13 cellular contexts compared by ENCODE assay signal in the genomic region with DNA sequence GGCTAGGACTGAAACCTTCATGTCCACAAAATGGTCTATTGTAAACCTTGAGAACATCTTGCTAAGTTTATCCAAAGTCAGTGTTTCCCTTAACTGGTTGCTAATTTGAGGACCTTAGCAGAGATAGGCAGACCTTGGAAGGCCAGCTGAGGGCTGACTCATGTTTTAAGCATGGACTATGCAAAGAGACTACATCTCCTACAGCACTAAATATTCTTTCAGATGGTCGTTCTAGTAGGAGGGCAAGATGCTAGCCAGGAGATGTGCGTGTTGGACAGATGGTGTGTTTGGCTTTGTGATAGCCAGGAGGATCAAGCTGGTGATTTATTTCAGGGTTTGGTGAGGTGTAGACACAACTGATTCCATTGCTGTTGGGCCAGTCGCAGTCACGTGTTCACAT.
A peak's percentile ranks its signal among the peaks of the same experiment; 100 is the strongest.
DNase-seq lines count a peak whose midpoint lies in the region; ATAC-seq and TF ChIP-seq lines count a peak whose summit lies in the region.
"Had no signal": no experiment of that assay in that cellular context is flagged by ENCODE, and none has a peak within 500 bp of the region (broad histone marks: within the 10 kb centered on the region; RNA-seq: fewer than 3 reads in every experiment).

No MANE protein-coding gene starts in this region.

- no peak overlapping the region for H3K4me3 ChIP-seq in fibroblast of pulmonary artery (replicated peaks; ENCODE audit: low read depth, low read length)

- peak overlapping the region; percentile 23 for H3K27ac Mint-ChIP-seq in osteocyte (ENCODE audit: unreplicated experiment)
- H3K27ac Mint-ChIP-seq: CD8-positive, alpha-beta T cell; stimulated activated naive CD8-positive, alpha-beta T cell treated with anti-CD3 and anti-CD28 coated beads, Interleukin-15, Interleukin-2, amounts not matched to agents 100 ng/mL and 50 ng/mL, for 24 hours had no signal

- peak; percentile 83 for ATAC-seq in SK-N-SH treated with all-trans-retinoic acid at 6 μM for 48 hours
- no peak for ATAC-seq in GM18907 (IDR thresholded peaks at IDR 0.05; ENCODE audit: unreplicated experiment)
- ATAC-seq in GM21529 (IDR thresholded peaks at IDR 0.05; ENCODE audit: unreplicated experiment) = no peak
- ATAC-seq: CD8-positive, alpha-beta T cell had no signal

- peaks cover 6% of the 10 kb centered on the region for H3K36me3 Mint-ChIP-seq in osteocyte (ENCODE audit: unreplicated experiment)
- H3K36me3 Mint-ChIP-seq: CD8-positive, alpha-beta T cell had no signal

- H3K27me3 Mint-ChIP-seq in osteocyte (ENCODE audit: unreplicated experiment) = no peaks in the 10 kb centered on the region

- no peaks in the 10 kb centered on the region for H3K9me3 Mint-ChIP-seq in osteocyte (ENCODE audit: unreplicated experiment)
- H3K9me3 Mint-ChIP-seq: CD8-positive, alpha-beta T cell; stimulated activated naive CD8-positive, alpha-beta T cell treated with anti-CD3 and anti-CD28 coated beads, Interleukin-15, Interleukin-2, amounts not matched to agents 100 ng/mL and 50 ng/mL, for 24 hours had no signal

- TF ChIP-seq CTCF in fibroblast of pulmonary artery (IDR thresholded peaks at IDR 0.05; ENCODE audit: low read length, missing control alignments) = no peak
- TF ChIP-seq CTCF in osteocyte (IDR thresholded peaks at IDR 0.05) = no peak

- DNase-seq in ELR (ENCODE audit: low read depth) (peak; percentile 55), fibroblast of pulmonary artery (ENCODE audit: low read depth) (peak; percentile 81), osteocyte (ENCODE audit: extremely low spot score, unreplicated experiment) (no peak), HPDE6-E6E7 (ENCODE audit: extremely low spot score) (no peak), occipital lobe (lab: John Stamatoyannopoulos, UW) (no peak)
- DNase-seq: anterior cingulate cortex; CD8-positive, alpha-beta T cell; NCI-H526; SW 1271 had no signal

- H3K4me3 Mint-ChIP-seq in osteocyte (ENCODE audit: unreplicated experiment) = no peak overlapping the region
- H3K4me3 Mint-ChIP-seq: CD8-positive, alpha-beta T cell; stimulated activated naive CD8-positive, alpha-beta T cell treated with anti-CD3 and anti-CD28 coated beads, Interleukin-15, Interleukin-2, amounts not matched to agents 100 ng/mL and 50 ng/mL, for 24 hours had no signal

- H3K4me1 Mint-ChIP-seq in osteocyte (ENCODE audit: unreplicated experiment) = peaks cover 57% of the 10 kb centered on the region

TF ChIP-seq in SK-N-SH treated with all-trans-retinoic acid at 6 μM for 48 hours, 23 proteins besides CTCF, POLR2A, EP300 and RAD21:
- TF ChIP-seq, protein P1, sequence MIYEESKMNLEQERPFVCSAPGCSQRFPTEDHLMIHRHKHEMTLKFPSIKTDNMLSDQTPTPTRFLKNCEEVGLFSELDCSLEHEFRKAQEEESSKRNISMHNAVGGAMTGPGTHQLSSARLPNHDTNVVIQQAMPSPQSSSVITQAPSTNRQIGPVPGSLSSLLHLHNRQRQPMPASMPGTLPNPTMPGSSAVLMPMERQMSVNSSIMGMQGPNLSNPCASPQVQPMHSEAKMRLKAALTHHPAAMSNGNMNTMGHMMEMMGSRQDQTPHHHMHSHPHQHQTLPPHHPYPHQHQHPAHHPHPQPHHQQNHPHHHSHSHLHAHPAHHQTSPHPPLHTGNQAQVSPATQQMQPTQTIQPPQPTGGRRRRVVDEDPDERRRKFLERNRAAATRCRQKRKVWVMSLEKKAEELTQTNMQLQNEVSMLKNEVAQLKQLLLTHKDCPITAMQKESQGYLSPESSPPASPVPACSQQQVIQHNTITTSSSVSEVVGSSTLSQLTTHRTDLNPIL (CRISPR knock-in tag; IDR thresholded peaks at IDR 0.05; ENCODE audit: low read depth) = no peak
- TF ChIP-seq, protein P2, sequence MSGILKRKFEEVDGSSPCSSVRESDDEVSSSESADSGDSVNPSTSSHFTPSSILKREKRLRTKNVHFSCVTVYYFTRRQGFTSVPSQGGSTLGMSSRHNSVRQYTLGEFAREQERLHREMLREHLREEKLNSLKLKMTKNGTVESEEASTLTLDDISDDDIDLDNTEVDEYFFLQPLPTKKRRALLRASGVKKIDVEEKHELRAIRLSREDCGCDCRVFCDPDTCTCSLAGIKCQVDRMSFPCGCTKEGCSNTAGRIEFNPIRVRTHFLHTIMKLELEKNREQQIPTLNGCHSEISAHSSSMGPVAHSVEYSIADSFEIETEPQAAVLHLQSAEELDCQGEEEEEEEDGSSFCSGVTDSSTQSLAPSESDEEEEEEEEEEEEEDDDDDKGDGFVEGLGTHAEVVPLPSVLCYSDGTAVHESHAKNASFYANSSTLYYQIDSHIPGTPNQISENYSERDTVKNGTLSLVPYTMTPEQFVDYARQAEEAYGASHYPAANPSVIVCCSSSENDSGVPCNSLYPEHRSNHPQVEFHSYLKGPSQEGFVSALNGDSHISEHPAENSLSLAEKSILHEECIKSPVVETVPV (CRISPR knock-in tag; IDR thresholded peaks at IDR 0.05) = no peak
- TF ChIP-seq ZFP3 (CRISPR knock-in tag; IDR thresholded peaks at IDR 0.05) (no peak), SNAI2 (CRISPR knock-in tag; IDR thresholded peaks at IDR 0.05) (no peak), ZNF8 (CRISPR knock-in tag; IDR thresholded peaks at IDR 0.05) (no peak), CSDC2 (CRISPR knock-in tag; IDR thresholded peaks at IDR 0.05) (no peak), PPARA (CRISPR knock-in tag; IDR thresholded peaks at IDR 0.05; ENCODE audit: borderline replicate concordance) (no peak), ARNTL (CRISPR knock-in tag; IDR thresholded peaks at IDR 0.05; ENCODE audit: borderline replicate concordance, low read depth) (no peak), ZFP30 (CRISPR knock-in tag; IDR thresholded peaks at IDR 0.05) (no peak), GLIS3 (CRISPR knock-in tag; IDR thresholded peaks at IDR 0.05) (no peak), TOX (CRISPR knock-in tag; IDR thresholded peaks at IDR 0.05; ENCODE audit: borderline replicate concordance) (no peak), ZC3H10 (CRISPR knock-in tag; IDR thresholded peaks at IDR 0.05) (no peak), OSR1 (CRISPR knock-in tag; IDR thresholded peaks at IDR 0.05) (no peak), ESRRG (CRISPR knock-in tag; IDR thresholded peaks at IDR 0.05) (no peak), ISL1 (CRISPR knock-in tag; IDR thresholded peaks at IDR 0.05) (no peak), ZNF565 (CRISPR knock-in tag; conservative IDR thresholded peaks at IDR 0.05; ENCODE audit: low read depth) (no peak)
- TF ChIP-seq, protein P3, sequence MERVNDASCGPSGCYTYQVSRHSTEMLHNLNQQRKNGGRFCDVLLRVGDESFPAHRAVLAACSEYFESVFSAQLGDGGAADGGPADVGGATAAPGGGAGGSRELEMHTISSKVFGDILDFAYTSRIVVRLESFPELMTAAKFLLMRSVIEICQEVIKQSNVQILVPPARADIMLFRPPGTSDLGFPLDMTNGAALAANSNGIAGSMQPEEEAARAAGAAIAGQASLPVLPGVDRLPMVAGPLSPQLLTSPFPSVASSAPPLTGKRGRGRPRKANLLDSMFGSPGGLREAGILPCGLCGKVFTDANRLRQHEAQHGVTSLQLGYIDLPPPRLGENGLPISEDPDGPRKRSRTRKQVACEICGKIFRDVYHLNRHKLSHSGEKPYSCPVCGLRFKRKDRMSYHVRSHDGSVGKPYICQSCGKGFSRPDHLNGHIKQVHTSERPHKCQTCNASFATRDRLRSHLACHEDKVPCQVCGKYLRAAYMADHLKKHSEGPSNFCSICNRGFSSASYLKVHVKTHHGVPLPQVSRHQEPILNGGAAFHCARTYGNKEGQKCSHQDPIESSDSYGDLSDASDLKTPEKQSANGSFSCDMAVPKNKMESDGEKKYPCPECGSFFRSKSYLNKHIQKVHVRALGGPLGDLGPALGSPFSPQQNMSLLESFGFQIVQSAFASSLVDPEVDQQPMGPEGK (CRISPR knock-in tag; IDR thresholded peaks at IDR 0.05; ENCODE audit: borderline replicate concordance) = no peak
- TF ChIP-seq, protein P4, sequence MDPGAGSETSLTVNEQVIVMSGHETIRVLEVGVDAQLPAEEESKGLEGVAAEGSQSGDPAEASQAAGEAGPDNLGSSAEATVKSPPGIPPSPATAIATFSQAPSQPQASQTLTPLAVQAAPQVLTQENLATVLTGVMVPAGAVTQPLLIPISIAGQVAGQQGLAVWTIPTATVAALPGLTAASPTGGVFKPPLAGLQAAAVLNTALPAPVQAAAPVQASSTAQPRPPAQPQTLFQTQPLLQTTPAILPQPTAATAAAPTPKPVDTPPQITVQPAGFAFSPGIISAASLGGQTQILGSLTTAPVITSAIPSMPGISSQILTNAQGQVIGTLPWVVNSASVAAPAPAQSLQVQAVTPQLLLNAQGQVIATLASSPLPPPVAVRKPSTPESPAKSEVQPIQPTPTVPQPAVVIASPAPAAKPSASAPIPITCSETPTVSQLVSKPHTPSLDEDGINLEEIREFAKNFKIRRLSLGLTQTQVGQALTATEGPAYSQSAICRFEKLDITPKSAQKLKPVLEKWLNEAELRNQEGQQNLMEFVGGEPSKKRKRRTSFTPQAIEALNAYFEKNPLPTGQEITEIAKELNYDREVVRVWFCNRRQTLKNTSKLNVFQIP (CRISPR knock-in tag; IDR thresholded peaks at IDR 0.05; ENCODE audit: borderline replicate concordance, low read depth) = no peak
- TF ChIP-seq, protein P5, sequence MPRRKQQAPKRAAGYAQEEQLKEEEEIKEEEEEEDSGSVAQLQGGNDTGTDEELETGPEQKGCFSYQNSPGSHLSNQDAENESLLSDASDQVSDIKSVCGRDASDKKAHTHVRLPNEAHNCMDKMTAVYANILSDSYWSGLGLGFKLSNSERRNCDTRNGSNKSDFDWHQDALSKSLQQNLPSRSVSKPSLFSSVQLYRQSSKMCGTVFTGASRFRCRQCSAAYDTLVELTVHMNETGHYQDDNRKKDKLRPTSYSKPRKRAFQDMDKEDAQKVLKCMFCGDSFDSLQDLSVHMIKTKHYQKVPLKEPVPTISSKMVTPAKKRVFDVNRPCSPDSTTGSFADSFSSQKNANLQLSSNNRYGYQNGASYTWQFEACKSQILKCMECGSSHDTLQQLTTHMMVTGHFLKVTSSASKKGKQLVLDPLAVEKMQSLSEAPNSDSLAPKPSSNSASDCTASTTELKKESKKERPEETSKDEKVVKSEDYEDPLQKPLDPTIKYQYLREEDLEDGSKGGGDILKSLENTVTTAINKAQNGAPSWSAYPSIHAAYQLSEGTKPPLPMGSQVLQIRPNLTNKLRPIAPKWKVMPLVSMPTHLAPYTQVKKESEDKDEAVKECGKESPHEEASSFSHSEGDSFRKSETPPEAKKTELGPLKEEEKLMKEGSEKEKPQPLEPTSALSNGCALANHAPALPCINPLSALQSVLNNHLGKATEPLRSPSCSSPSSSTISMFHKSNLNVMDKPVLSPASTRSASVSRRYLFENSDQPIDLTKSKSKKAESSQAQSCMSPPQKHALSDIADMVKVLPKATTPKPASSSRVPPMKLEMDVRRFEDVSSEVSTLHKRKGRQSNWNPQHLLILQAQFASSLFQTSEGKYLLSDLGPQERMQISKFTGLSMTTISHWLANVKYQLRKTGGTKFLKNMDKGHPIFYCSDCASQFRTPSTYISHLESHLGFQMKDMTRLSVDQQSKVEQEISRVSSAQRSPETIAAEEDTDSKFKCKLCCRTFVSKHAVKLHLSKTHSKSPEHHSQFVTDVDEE (CRISPR knock-in tag; IDR thresholded peaks at IDR 0.05) = no peak

Comparison
In these comparisons a context has a peak if more than half of its experiments do, and no peak if none do; other contexts are left out.
1. DNase-seq: peak in ELR (single experiment) and fibroblast of pulmonary artery (single experiment); none in osteocyte (single experiment), HPDE6-E6E7 (single experiment) and occipital lobe (single experiment).